Comparison of ENCODE assay signal across 8 cellular contexts in the genomic region with DNA sequence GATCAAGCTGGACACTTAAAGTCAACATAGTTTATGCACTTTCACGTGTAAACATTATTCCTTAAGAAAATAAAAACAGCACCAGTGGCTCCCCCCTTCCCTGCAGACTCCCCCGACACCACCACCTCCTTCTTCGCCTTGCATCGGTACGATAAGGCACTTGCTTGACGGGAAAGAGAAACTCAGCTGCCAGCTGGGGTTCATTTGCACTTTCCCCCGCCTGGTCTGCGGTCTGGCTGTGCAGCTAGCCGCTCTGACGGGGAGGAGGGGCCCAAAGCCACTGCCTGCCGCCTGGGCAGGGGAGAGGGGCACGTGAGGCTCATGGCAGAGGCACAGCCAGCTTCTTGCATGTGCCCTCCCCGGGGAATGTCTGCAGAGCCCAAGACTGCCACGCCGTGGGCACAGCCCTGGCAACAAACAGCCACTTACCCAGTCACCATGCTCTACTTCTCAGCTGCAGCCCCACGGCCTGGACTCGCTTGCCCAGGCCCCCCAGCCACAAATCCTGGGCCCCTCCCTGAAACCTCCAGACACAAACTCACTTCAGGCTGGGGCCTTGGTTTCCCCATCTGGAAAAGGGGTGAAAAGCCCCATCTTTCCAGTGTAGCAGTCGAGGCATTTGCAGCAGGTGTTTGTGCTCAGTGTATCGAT. TPM values are rescaled to one million over a fixed set of nuclear protein-coding genes. Genes with fewer than 3 reads are reported as not detected.
A peak's percentile ranks its signal among the peaks of the same experiment; 100 is the strongest.
DNase-seq lines count a peak whose midpoint lies in the region; ATAC-seq and TF ChIP-seq lines count a peak whose summit lies in the region.

No MANE protein-coding gene starts in this region.

- peak; percentile 36 for TF ChIP-seq POLR2A in GM19193 (IDR thresholded peaks at IDR 0.05; ENCODE audit: extremely low read depth, insufficient read depth, insufficient read length)
- TF ChIP-seq POLR2A in suprapubic skin (IDR thresholded peaks at IDR 0.05) = no peak

- TF ChIP-seq CTCF in OCI-LY3 (IDR thresholded peaks at IDR 0.05; ENCODE audit: low read depth, low read length) (peak; percentile 47), fibroblast of pulmonary artery (IDR thresholded peaks at IDR 0.05; ENCODE audit: low read length, missing control alignments) (no peak), osteoblast (IDR thresholded peaks at IDR 0.05; ENCODE audit: extremely low read depth, low read depth, low read length) (no peak), suprapubic skin (IDR thresholded peaks at IDR 0.05) (no peak)

- H2AFZ ChIP-seq in OCI-LY3 (ENCODE audit: low read depth, low read length) (peak overlapping the region; percentile 81), osteoblast (ENCODE audit: low read length) (peak overlapping the region; percentile 73)

- peak overlapping the region; percentile 55 for H3K27ac Mint-ChIP-seq in activated T-cell treated with anti-CD3 and anti-CD28 coated beads, Interleukin-2, amount 50 U/mL, for 24 hours

- peak overlapping the region; percentile 39 for H3K4me3 Mint-ChIP-seq in activated T-cell treated with anti-CD3 and anti-CD28 coated beads, Interleukin-2, amount 50 U/mL, for 24 hours

- WGBS in suprapubic skin = 14% methylated on average over 11 of the region's 19 CpGs

- peaks cover 3% of the 10 kb centered on the region for H3K27me3 Mint-ChIP-seq in activated T-cell treated with anti-CD3 and anti-CD28 coated beads, Interleukin-2, amount 50 U/mL, for 24 hours

- peak; percentile 80 for DNase-seq in activated T-cell treated with anti-CD3 and anti-CD28 coated beads, Interleukin-2, amount 50 U/mL, for 24 hours
- DNase-seq in fibroblast of pulmonary artery (ENCODE audit: low read depth) = peak; percentile 50
- peak; percentile 90 for DNase-seq in osteoblast (ENCODE audit: insufficient read length, low spot score, missing footprints)
- DNase-seq in suprapubic skin (ENCODE audit: low spot score in 2 of 2) = peak in 1 of 2 donors; percentile 69

- H3K36me3 ChIP-seq in BLaER1 (no peaks in the 10 kb centered on the region), OCI-LY3 (replicated peaks; ENCODE audit: low read depth, low read length) (no peaks in the 10 kb centered on the region), osteoblast (ENCODE audit: insufficient read depth, low read length) (no peaks in the 10 kb centered on the region), suprapubic skin (no peaks in the 10 kb centered on the region)

- peaks cover 37% of the 10 kb centered on the region for H3K4me1 Mint-ChIP-seq in activated T-cell treated with anti-CD3 and anti-CD28 coated beads, Interleukin-2, amount 50 U/mL, for 24 hours (ENCODE audit: low read depth)

- H3K4me2 ChIP-seq in BLaER1 = peak overlapping the region; percentile 88
- H3K4me2 ChIP-seq in OCI-LY3 (ENCODE audit: low read length) = peak overlapping the region; percentile 71
- H3K4me2 ChIP-seq in osteoblast (ENCODE audit: insufficient read depth, low read length) = peak overlapping the region; percentile 82

- H3K9me3 Mint-ChIP-seq in activated T-cell treated with anti-CD3 and anti-CD28 coated beads, Interleukin-2, amount 50 U/mL, for 24 hours = no peaks in the 10 kb centered on the region

- H3K4me3 ChIP-seq in BLaER1 = peak overlapping the region; percentile 41; the same call in 1 of the 2 replicates
- H3K4me3 ChIP-seq in OCI-LY3 (ENCODE audit: low read length) = peak overlapping the region; percentile 47
- H3K4me3 ChIP-seq in fibroblast of pulmonary artery (replicated peaks; ENCODE audit: low read depth, low read length) = no peak overlapping the region
- peak overlapping the region; percentile 48 for H3K4me3 ChIP-seq in osteoblast (ENCODE audit: insufficient read depth, low read length)
- peak overlapping the region; percentile 24 for H3K4me3 ChIP-seq in suprapubic skin

- H3K9ac ChIP-seq in BLaER1 = peak overlapping the region; percentile 31; the same call in 1 of the 2 replicates
- H3K9ac ChIP-seq in OCI-LY3 (ENCODE audit: low read length) = peak overlapping the region; percentile 53

- H4K20me1 ChIP-seq in BLaER1 = no peaks in the 10 kb centered on the region
- no peaks in the 10 kb centered on the region for H4K20me1 ChIP-seq in OCI-LY3 (ENCODE audit: insufficient read depth, low read length)
- H4K20me1 ChIP-seq in osteoblast (ENCODE audit: insufficient read depth, low read length) = no peaks in the 10 kb centered on the region

- peak; percentile 72 for ATAC-seq in HG03342 (IDR thresholded peaks at IDR 0.05; ENCODE audit: unreplicated experiment)

- H3K36me3 Mint-ChIP-seq in activated T-cell treated with anti-CD3 and anti-CD28 coated beads, Interleukin-2, amount 50 U/mL, for 24 hours (ENCODE audit: low read depth) = no peaks in the 10 kb centered on the region

- H3K27me3 ChIP-seq in BLaER1 = no peaks in the 10 kb centered on the region
- peaks cover 5% of the 10 kb centered on the region; the same call in 1 of the 2 replicates for H3K27me3 ChIP-seq in OCI-LY3 (ENCODE audit: low read depth, low read length)
- peaks cover 4% of the 10 kb centered on the region for H3K27me3 ChIP-seq in osteoblast (ENCODE audit: insufficient read depth, low read length)
- H3K27me3 ChIP-seq in suprapubic skin = no peaks in the 10 kb centered on the region

- peaks cover 82% of the 10 kb centered on the region for H3K4me1 ChIP-seq in BLaER1
- peaks cover 40% of the 10 kb centered on the region for H3K4me1 ChIP-seq in OCI-LY3 (ENCODE audit: low read length)
- H3K4me1 ChIP-seq in osteoblast (ENCODE audit: insufficient read depth, low read length) = peaks cover 10% of the 10 kb centered on the region
- H3K4me1 ChIP-seq in suprapubic skin = peaks cover 16% of the 10 kb centered on the region

- no peak for TF ChIP-seq EP300 in suprapubic skin (IDR thresholded peaks at IDR 0.05)

- H3K27ac ChIP-seq in BLaER1 = peak overlapping the region; percentile 72
- H3K27ac ChIP-seq in OCI-LY3 (ENCODE audit: low read length) = peak overlapping the region; percentile 80
- H3K27ac ChIP-seq in osteoblast (ENCODE audit: low read depth, low read length) = no peak overlapping the region
- H3K27ac ChIP-seq in suprapubic skin = no peak overlapping the region

- no peaks in the 10 kb centered on the region for H3K9me3 ChIP-seq in BLaER1
- no peaks in the 10 kb centered on the region for H3K9me3 ChIP-seq in OCI-LY3 (ENCODE audit: insufficient read depth, low read length)
- no peaks in the 10 kb centered on the region for H3K9me3 ChIP-seq in osteoblast (ENCODE audit: low read depth, low read length)
- H3K9me3 ChIP-seq in suprapubic skin = no peaks in the 10 kb centered on the region

- H3K79me2 ChIP-seq in OCI-LY3 (ENCODE audit: low read length) (no peaks in the 10 kb centered on the region), osteoblast (ENCODE audit: insufficient read depth, low read length) (no peaks in the 10 kb centered on the region)

RNA-seq across cellular contexts. Expression of a gene that starts 16.5 kb away (rescaled TPM):
- total RNA-seq in osteoblast = not detected in 2 replicates
- not detected for total RNA-seq in suprapubic skin

RNA-seq across cellular contexts. Expression of a gene that starts 21.3 kb away (rescaled TPM):
- total RNA-seq in osteoblast (not detected in 2 replicates), suprapubic skin (not detected)

RNA-seq across cellular contexts. Expression of a gene that starts 24.2 kb away (rescaled TPM):
- total RNA-seq in osteoblast (not detected in 2 replicates), suprapubic skin (not detected)

RNA-seq across cellular contexts. Expression of a gene that starts 28.5 kb away (rescaled TPM):
- not detected in 2 replicates for total RNA-seq in osteoblast
- not detected for total RNA-seq in suprapubic skin

RNA-seq across cellular contexts. Expression of a gene that starts 41.6 kb away (rescaled TPM):
- total RNA-seq in osteoblast (1.1 and 1.8 TPM in 2 replicates), suprapubic skin (10 to 100 TPM in 1 of 4 donors, 1 to 10 TPM in 3; 3.9 to 15.4 (median 7.5) TPM)

Comparison
In these comparisons a context has a peak if more than half of its experiments do, and no peak if none do; other contexts are left out.
1. H3K27ac ChIP-seq: peak in BLaER1 (single experiment) and OCI-LY3 (single experiment); none in osteoblast (single experiment) and suprapubic skin (single experiment).
2. Peak in every context shown above with its lines, with median percentiles within 50 percentile points of each other: H3K4me2 ChIP-seq.